8 cellular contexts compared by ENCODE assay signal in genomic region chr19:34662919-34663318, GRCh38. TPM values are rescaled to one million over a fixed set of nuclear protein-coding genes. Genes with fewer than 3 reads are reported as not detected.
DNase-seq lines count a peak whose midpoint lies in the region; ATAC-seq and TF ChIP-seq lines count a peak whose summit lies in the region.

No MANE protein-coding gene starts in this region.

- no peaks in the 10 kb centered on the region for H3K9me3 ChIP-seq in iPS DF 6.9 (ENCODE audit: control insufficient read depth, insufficient read depth, low read length)

- H3K4me1 Mint-ChIP-seq in WTC11: peaks cover 22% of the 10 kb centered on the region

- ATAC-seq in WTC11 (peak; percentile 91), HG02588 (IDR thresholded peaks at IDR 0.05; ENCODE audit: unreplicated experiment) (no peak), GM19324 (IDR thresholded peaks at IDR 0.05; ENCODE audit: low FRiP score, unreplicated experiment) (no peak), HG02840 (IDR thresholded peaks at IDR 0.05; ENCODE audit: low FRiP score, unreplicated experiment) (no peak)

- H3K9me3 Mint-ChIP-seq in WTC11: peaks cover 9% of the 10 kb centered on the region

- POLR2A ChIA-PET in WTC11 (lab: Charles Lee): no interaction called here

- no peaks in the 10 kb centered on the region for H3K27me3 ChIP-seq in iPS DF 6.9 (ENCODE audit: control insufficient read depth, insufficient read depth, low read length)

- H3K27ac Mint-ChIP-seq in WTC11: no peak overlapping the region

- no peaks in the 10 kb centered on the region for H3K36me3 Mint-ChIP-seq in WTC11

- no peaks in the 10 kb centered on the region for H3K36me3 ChIP-seq in iPS DF 6.9 (ENCODE audit: control insufficient read depth, insufficient read depth, low read length)

- CTCF ChIA-PET in WTC11 (lab: Charles Lee): interaction anchor here (0.9 to 1.9 kb wide), 2 partner anchors 14 to 23 kb away, joined by 3 to 9 read pairs; partner anchors contain the start of genes SCGB2B2 and ZNF302

- no CpG with 5 or more reads among the region's 5 CpGs for WGBS in iPS DF 6.9 (ENCODE audit: insufficient coverage, insufficient read length)

- H3K4me3 ChIP-seq in iPS DF 6.9 (ENCODE audit: low read length): no peak overlapping the region

- H3K27ac ChIP-seq in iPS DF 6.9 (ENCODE audit: low read length): no peak overlapping the region

- no peaks in the 10 kb centered on the region for H3K4me1 ChIP-seq in iPS DF 6.9 (ENCODE audit: control insufficient read depth, insufficient read depth, low read length)

- peak; percentile 44 for TF ChIP-seq CTCF in WTC11 (IDR thresholded peaks at IDR 0.05)

- no peak overlapping the region for H3K4me3 Mint-ChIP-seq in WTC11

- H3K27me3 Mint-ChIP-seq in WTC11 (ENCODE audit: low read depth): peaks cover 15% of the 10 kb centered on the region

- peak; percentile 27 for DNase-seq in activated gamma-delta T cell treated with Interleukin-2 at 50 U/mL for 16 hours
- no peak for DNase-seq in activated gamma-delta T cell (lab: John Stamatoyannopoulos, UW)
- peak; percentile 6 for DNase-seq in NCI-H1092 (lab: John Stamatoyannopoulos, UW)
- DNase-seq in WTC11 (ENCODE audit: low spot score): peak; percentile 60
- peak; percentile 9 for DNase-seq in iPS DF 6.9 (ENCODE audit: low read depth, low spot score)

TF ChIP-seq in WTC11, 78 proteins besides CTCF, POLR2A, EP300 and RAD21:
- TF ChIP-seq MAX (CRISPR knock-in tag; IDR thresholded peaks at IDR 0.05) (peak; percentile 46; the same call in 1 of the 2 replicates), CREB1 (CRISPR knock-in tag; IDR thresholded peaks at IDR 0.05) (no peak)

RNA-seq across cellular contexts. Expression of gene SCGB2B2, which starts 14.0 kb away (rescaled TPM):
- total RNA-seq in WTC11 (2021): 0.20 to 0.71 TPM (median 0.64 TPM) in 3 replicates

RNA-seq across cellular contexts. Expression of gene ZNF302, which starts 14.6 kb away (rescaled TPM):
- total RNA-seq in WTC11 (2021): 23.5 to 26.3 TPM (median 24.6 TPM) in 3 replicates
